ENCODE assay signal across 18 cellular contexts in genomic region chr7:105101864-105102263, GRCh38.
A peak's percentile ranks its signal among the peaks of the same experiment; 100 is the strongest.
DNase-seq lines count a peak whose midpoint lies in the region; ATAC-seq, FAIRE-seq and TF ChIP-seq lines count a peak whose summit lies in the region.
"Had no signal": no experiment of that assay in that cellular context is flagged by ENCODE, and none has a peak within 500 bp of the region (broad histone marks: within the 10 kb centered on the region; RNA-seq: fewer than 3 reads in every experiment).

No MANE protein-coding gene starts in this region.

- H3K36me3 ChIP-seq in colonic mucosa = peaks cover 25% of the 10 kb centered on the region
- H3K36me3 ChIP-seq in uterus = no peaks in the 10 kb centered on the region

- no peak for TF ChIP-seq POLR2A in uterus (IDR thresholded peaks at IDR 0.05)

- no peak overlapping the region for H3K27ac ChIP-seq in colonic mucosa
- H3K27ac ChIP-seq in uterus = no peak overlapping the region
- H3K27ac ChIP-seq: epithelial cell of prostate had no signal

- TF ChIP-seq CTCF in colonic mucosa (IDR thresholded peaks at IDR 0.05) (no peak), uterus (IDR thresholded peaks at IDR 0.05) (no peak)

- H3K27me3 ChIP-seq in colonic mucosa (no peaks in the 10 kb centered on the region), uterus (no peaks in the 10 kb centered on the region)
- H3K27me3 ChIP-seq: gastrocnemius medialis, pancreas, spleen, tibial nerve had no signal

- H3K9me3 ChIP-seq in colonic mucosa (no peaks in the 10 kb centered on the region), uterus (no peaks in the 10 kb centered on the region)
- H3K9me3 ChIP-seq: gastrocnemius medialis, pancreas, spleen, tibial nerve had no signal

- H3K4me1 ChIP-seq in colonic mucosa = no peaks in the 10 kb centered on the region
- peaks cover 0 to 4% of the 10 kb centered on the region in 2 donors for H3K4me1 ChIP-seq in uterus

- intact Hi-C loops in colonic mucosa (cut with DNase I) = no loop called here
- intact Hi-C loops in uterus (cut with DNase I; ENCODE audit: low total_unique reads) = no loop called here

- H3K4me3 ChIP-seq in colonic mucosa (no peak overlapping the region), uterus (no peak overlapping the region)
- H3K4me3 ChIP-seq: gastrocnemius medialis, pancreas, spleen, tibial nerve had no signal

- ATAC-seq in GM21526 (IDR thresholded peaks at IDR 0.05; ENCODE audit: low FRiP score, unreplicated experiment) (peak; percentile 70), HG03342 (IDR thresholded peaks at IDR 0.05; ENCODE audit: unreplicated experiment) (peak; percentile 55), HG02852 (IDR thresholded peaks at IDR 0.05; ENCODE audit: unreplicated experiment) (no peak)
- ATAC-seq: gastrocnemius medialis had no signal

- no peak for DNase-seq in GM18507 (ENCODE audit: extremely low spot score, insufficient read length, low read depth)
- DNase-seq in fibroblast of peridontal ligament (ENCODE audit: extremely low read depth) = peak; percentile 41
- DNase-seq in colonic mucosa = no peak
- DNase-seq in RKO (ENCODE audit: low spot score) = no peak
- DNase-seq in uterus = no peak
- DNase-seq: activated CD4-positive, CD25-positive, alpha-beta regulatory T cell; activated gamma-delta T cell treated with Interleukin-2 at 50 U/mL for 16 hours; AML-193; gastrocnemius medialis; NCI-H146; NCI-H2227 treated with DMSO at 0.1 percent for 48 hours; pancreas; spleen had no signal

- H3K9ac ChIP-seq in colonic mucosa (ENCODE audit: low read depth in 2 of 2, low read length in 2 of 2) = no peak overlapping the region

- peak; percentile 29 for FAIRE-seq in GM18507 (lab: Jason Lieb, UNC)
